1 cellular context compared by ENCODE assay signal in genomic region chr1:145281037-145281727, GRCh38.
TF ChIP-seq lines count a peak whose summit lies in the region.
"Not testable (repeated sequence)": the region's sequence is repeated elsewhere in the genome, so short reads cannot be mapped to it uniquely, and the experiment has no call there.

No MANE protein-coding gene starts in this region.

TF ChIP-seq in K562, 482 proteins besides CTCF, POLR2A, EP300 and RAD21 (continued from another document and continues in another):
- TF ChIP-seq ZNF609 (CRISPR knock-in tag; IDR thresholded peaks at IDR 0.05; ENCODE audit: borderline replicate concordance) (peak; percentile 80; the same call in 1 of the 2 replicates), MYBL2 (IDR thresholded peaks at IDR 0.05; ENCODE audit: low read depth) (peak; percentile 68), NBN (IDR thresholded peaks at IDR 0.05; ENCODE audit: low read depth) (peak; percentile 98), CXXC5 (CRISPR knock-in tag; IDR thresholded peaks at IDR 0.05) (peak; percentile 87), GTF2F1 (IDR thresholded peaks at IDR 0.05; ENCODE audit: low read depth, low read length) (peak; percentile 98), BCLAF1 (IDR thresholded peaks at IDR 0.05; ENCODE audit: borderline replicate concordance in 1 of 2, control insufficient read depth in 1 of 2, low read depth in 2 of 2, low read length in 1 of 2) (peak; percentile 86 to 99; a peak in 3 of 4 replicates), ZNF764 (CRISPR knock-in tag; IDR thresholded peaks at IDR 0.05; ENCODE audit: low read depth) (peak; percentile 96), BRD9 (IDR thresholded peaks at IDR 0.05; ENCODE audit: low read depth, partially characterized antibody) (peak; percentile 89), GABPA (tag; conservative IDR thresholded peaks at IDR 0.05; ENCODE audit: low read depth) (peak; percentile 70), DPF2 (IDR thresholded peaks at IDR 0.05) (peak; percentile 79), ZNF778 (CRISPR knock-in tag; IDR thresholded peaks at IDR 0.05) (0 out of 2 replicates have a peak, but pooled peaks have one; percentile 30), CAMTA2 (CRISPR knock-in tag; conservative IDR thresholded peaks at IDR 0.05) (peak; percentile 99), YY1 (IDR thresholded peaks at IDR 0.05; ENCODE audit: borderline replicate concordance in 1 of 3, control insufficient read depth in 1 of 3, extremely low read depth in 1 of 3, insufficient read depth in 3 of 3, insufficient read length in 1 of 3, insufficient replicate concordance in 2 of 3, low read depth in 1 of 3, low read length in 2 of 3) (peak in 2 of 3 experiments; percentile 71 to 89), L3MBTL2 (IDR thresholded peaks at IDR 0.05) (0 out of 2 replicates have a peak, but pooled peaks have one; percentile 17), PTBP1 (IDR thresholded peaks at IDR 0.05; ENCODE audit: low read depth, low read length) (peak; percentile 87), ERF (CRISPR knock-in tag; IDR thresholded peaks at IDR 0.05) (peak; percentile 100), CREM (IDR thresholded peaks at IDR 0.05; ENCODE audit: low read depth) (peak; percentile 85), NCOR1 (IDR thresholded peaks at IDR 0.05) (peak; percentile 98), ZNF143 (CRISPR knock-in tag; IDR thresholded peaks at IDR 0.05) (peak; percentile 29), THAP12 (CRISPR knock-in tag; IDR thresholded peaks at IDR 0.05) (peak; percentile 99), ETS1 (conservative IDR thresholded peaks at IDR 0.05; ENCODE audit: control insufficient read depth, low read depth, low read length) (peak; percentile 98), ZNF212 (CRISPR knock-in tag; IDR thresholded peaks at IDR 0.05) (peak; percentile 97), MAFG (tag; conservative IDR thresholded peaks at IDR 0.05) (peak; percentile 65), CC2D1A (IDR thresholded peaks at IDR 0.05) (peak; percentile 68; the same call in 1 of the 2 replicates), ZNF57 (CRISPR knock-in tag; IDR thresholded peaks at IDR 0.05) (peak; percentile 98)
- TF ChIP-seq MYBL2 (CRISPR knock-in tag; IDR thresholded peaks at IDR 0.05; ENCODE audit: borderline replicate concordance): not testable (repeated sequence)
- TF ChIP-seq, protein P1, sequence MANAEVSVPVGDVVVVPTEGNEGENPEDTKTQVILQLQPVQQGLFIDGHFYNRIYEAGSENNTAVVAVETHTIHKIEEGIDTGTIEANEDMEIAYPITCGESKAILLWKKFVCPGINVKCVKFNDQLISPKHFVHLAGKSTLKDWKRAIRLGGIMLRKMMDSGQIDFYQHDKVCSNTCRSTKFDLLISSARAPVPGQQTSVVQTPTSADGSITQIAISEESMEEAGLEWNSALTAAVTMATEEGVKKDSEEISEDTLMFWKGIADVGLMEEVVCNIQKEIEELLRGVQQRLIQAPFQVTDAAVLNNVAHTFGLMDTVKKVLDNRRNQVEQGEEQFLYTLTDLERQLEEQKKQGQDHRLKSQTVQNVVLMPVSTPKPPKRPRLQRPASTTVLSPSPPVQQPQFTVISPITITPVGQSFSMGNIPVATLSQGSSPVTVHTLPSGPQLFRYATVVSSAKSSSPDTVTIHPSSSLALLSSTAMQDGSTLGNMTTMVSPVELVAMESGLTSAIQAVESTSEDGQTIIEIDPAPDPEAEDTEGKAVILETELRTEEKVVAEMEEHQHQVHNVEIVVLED (CRISPR knock-in tag; IDR thresholded peaks at IDR 0.05): peak; percentile 33; the same call in 1 of the 2 replicates
- TF ChIP-seq, protein P2, sequence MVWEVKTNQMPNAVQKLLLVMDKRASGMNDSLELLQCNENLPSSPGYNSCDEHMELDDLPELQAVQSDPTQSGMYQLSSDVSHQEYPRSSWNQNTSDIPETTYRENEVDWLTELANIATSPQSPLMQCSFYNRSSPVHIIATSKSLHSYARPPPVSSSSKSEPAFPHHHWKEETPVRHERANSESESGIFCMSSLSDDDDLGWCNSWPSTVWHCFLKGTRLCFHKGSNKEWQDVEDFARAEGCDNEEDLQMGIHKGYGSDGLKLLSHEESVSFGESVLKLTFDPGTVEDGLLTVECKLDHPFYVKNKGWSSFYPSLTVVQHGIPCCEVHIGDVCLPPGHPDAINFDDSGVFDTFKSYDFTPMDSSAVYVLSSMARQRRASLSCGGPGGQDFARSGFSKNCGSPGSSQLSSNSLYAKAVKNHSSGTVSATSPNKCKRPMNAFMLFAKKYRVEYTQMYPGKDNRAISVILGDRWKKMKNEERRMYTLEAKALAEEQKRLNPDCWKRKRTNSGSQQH (CRISPR knock-in tag; IDR thresholded peaks at IDR 0.05): peak; percentile 100
- TF ChIP-seq, protein P3, sequence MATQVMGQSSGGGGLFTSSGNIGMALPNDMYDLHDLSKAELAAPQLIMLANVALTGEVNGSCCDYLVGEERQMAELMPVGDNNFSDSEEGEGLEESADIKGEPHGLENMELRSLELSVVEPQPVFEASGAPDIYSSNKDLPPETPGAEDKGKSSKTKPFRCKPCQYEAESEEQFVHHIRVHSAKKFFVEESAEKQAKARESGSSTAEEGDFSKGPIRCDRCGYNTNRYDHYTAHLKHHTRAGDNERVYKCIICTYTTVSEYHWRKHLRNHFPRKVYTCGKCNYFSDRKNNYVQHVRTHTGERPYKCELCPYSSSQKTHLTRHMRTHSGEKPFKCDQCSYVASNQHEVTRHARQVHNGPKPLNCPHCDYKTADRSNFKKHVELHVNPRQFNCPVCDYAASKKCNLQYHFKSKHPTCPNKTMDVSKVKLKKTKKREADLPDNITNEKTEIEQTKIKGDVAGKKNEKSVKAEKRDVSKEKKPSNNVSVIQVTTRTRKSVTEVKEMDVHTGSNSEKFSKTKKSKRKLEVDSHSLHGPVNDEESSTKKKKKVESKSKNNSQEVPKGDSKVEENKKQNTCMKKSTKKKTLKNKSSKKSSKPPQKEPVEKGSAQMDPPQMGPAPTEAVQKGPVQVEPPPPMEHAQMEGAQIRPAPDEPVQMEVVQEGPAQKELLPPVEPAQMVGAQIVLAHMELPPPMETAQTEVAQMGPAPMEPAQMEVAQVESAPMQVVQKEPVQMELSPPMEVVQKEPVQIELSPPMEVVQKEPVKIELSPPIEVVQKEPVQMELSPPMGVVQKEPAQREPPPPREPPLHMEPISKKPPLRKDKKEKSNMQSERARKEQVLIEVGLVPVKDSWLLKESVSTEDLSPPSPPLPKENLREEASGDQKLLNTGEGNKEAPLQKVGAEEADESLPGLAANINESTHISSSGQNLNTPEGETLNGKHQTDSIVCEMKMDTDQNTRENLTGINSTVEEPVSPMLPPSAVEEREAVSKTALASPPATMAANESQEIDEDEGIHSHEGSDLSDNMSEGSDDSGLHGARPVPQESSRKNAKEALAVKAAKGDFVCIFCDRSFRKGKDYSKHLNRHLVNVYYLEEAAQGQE (CRISPR knock-in tag; IDR thresholded peaks at IDR 0.05; ENCODE audit: low read depth): peak; percentile 89
